Comparison of ENCODE assay signal across 13 cellular contexts in the genomic region with DNA sequence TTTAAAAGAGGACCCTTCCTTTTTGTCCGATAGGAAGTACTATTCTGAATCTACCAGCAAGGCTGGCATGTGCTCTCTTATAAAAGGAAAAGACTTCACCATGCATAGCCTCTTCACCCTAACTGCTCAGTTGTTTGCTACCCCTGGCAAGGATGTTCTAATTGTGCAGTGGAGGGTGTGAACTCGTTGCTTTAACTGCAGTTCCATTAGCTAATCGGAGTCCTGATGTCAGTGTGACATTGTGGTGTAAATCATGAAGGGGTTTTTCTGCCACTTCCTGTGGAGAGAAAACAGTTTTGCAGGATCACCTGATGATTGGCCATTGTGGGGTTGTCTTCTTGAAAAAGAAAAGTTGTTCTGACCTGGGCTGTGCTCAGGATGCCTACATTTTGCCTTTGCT.
DNase-seq lines count a peak whose midpoint lies in the region; ATAC-seq and TF ChIP-seq lines count a peak whose summit lies in the region.
"Had no signal": no experiment of that assay in that cellular context is flagged by ENCODE, and none has a peak within 500 bp of the region (broad histone marks: within the 10 kb centered on the region; RNA-seq: fewer than 3 reads in every experiment).

No MANE protein-coding gene starts in this region.

- H2AK5ac ChIP-seq in neuronal stem cell (ENCODE audit: low read depth, low read length), result no peak overlapping the region

- H2BK120ac ChIP-seq in neuronal stem cell (ENCODE audit: low read depth, low read length), result no peak overlapping the region

- H3K4me2 ChIP-seq in neuronal stem cell (ENCODE audit: insufficient read depth, low read length, poor library complexity, severe bottlenecking), result no peak overlapping the region
- H3K4me2 ChIP-seq: BLaER1 had no signal

- no peak overlapping the region for H2BK15ac ChIP-seq in neuronal stem cell (ENCODE audit: low read length)

- CTCF ChIA-PET in activated CD4-positive, alpha-beta T cell treated with anti-CD3 and anti-CD28 coated beads, Interleukin-2, amount 10 ng/mL, durations not matched to agents 7 days and 5 days (lab: Charles Lee), result interaction anchor here (0.9 kb wide), 1 partner anchor 147 kb away, joined by 3 read pairs; no protein-coding TSS in a partner anchor
- CTCF ChIA-PET in activated CD8-positive, alpha-beta T cell treated with anti-CD3 and anti-CD28 coated beads for 36 hours (lab: Charles Lee), result no interaction called here

- no peaks in the 10 kb centered on the region for H3K36me3 ChIP-seq in neuronal stem cell (replicated peaks in 1 of 2; ENCODE audit: control insufficient read depth in 2 of 2, insufficient read depth in 2 of 2, low read length in 2 of 2)
- H3K36me3 ChIP-seq: BLaER1, SJSA1 had no signal

- no peak overlapping the region for H3K23ac ChIP-seq in neuronal stem cell (ENCODE audit: low read depth, low read length, poor library complexity)

- H3K9me3 Mint-ChIP-seq in activated CD4-positive, alpha-beta T cell treated with anti-CD3 and anti-CD28 coated beads, Interleukin-2, amount 10 ng/mL, durations not matched to agents 7 days and 5 days, result no peaks in the 10 kb centered on the region
- H3K9me3 Mint-ChIP-seq in activated CD8-positive, alpha-beta T cell treated with anti-CD3 and anti-CD28 coated beads for 36 hours, result no peaks in the 10 kb centered on the region

- H3K4ac ChIP-seq in neuronal stem cell (ENCODE audit: low read length), result no peak overlapping the region

- H3K4me3 Mint-ChIP-seq in activated CD4-positive, alpha-beta T cell treated with anti-CD3 and anti-CD28 coated beads, Interleukin-2, amount 10 ng/mL, durations not matched to agents 7 days and 5 days, result no peak overlapping the region
- no peak overlapping the region for H3K4me3 Mint-ChIP-seq in activated CD8-positive, alpha-beta T cell treated with anti-CD3 and anti-CD28 coated beads for 36 hours

- no peak overlapping the region for H2BK5ac ChIP-seq in neuronal stem cell (ENCODE audit: low read length)

- H3K27ac ChIP-seq in neuronal stem cell (replicated peaks; ENCODE audit: low read length), result no peak overlapping the region
- H3K27ac ChIP-seq: BLaER1, SJSA1 had no signal

- intact Hi-C loops in activated CD8-positive, alpha-beta T cell treated with anti-CD3 and anti-CD28 coated beads for 36 hours (cut with micrococcal nuclease), result no loop called here

- no peak overlapping the region for H4K91ac ChIP-seq in neuronal stem cell (ENCODE audit: low read depth, low read length, poor library complexity)

- H3K27me3 ChIP-seq in neuronal stem cell (ENCODE audit: control insufficient read depth in 3 of 3, insufficient read depth in 3 of 3, low read depth in 1 of 3, low read length in 3 of 3), result no peaks in the 10 kb centered on the region
- H3K27me3 ChIP-seq: BLaER1, SJSA1 had no signal

- no peak overlapping the region for H3K4me3 ChIP-seq in neuronal stem cell (ENCODE audit: low read length in 2 of 2)
- H3K4me3 ChIP-seq: BLaER1, SJSA1 had no signal

- POLR2A ChIA-PET in activated CD4-positive, alpha-beta T cell treated with anti-CD3 and anti-CD28 coated beads, Interleukin-2, amount 10 ng/mL, durations not matched to agents 7 days and 5 days (lab: Charles Lee), result no interaction called here
- POLR2A ChIA-PET in activated CD8-positive, alpha-beta T cell treated with anti-CD3 and anti-CD28 coated beads for 36 hours (lab: Charles Lee), result no interaction called here

- H3K9ac ChIP-seq in neuronal stem cell (ENCODE audit: low read depth, low read length, poor library complexity), result no peak overlapping the region
- H3K9ac ChIP-seq: BLaER1 had no signal

- H3K79me1 ChIP-seq in neuronal stem cell (ENCODE audit: low read depth, low read length), result no peaks in the 10 kb centered on the region

- no peaks in the 10 kb centered on the region for H3K36me3 Mint-ChIP-seq in activated CD4-positive, alpha-beta T cell treated with anti-CD3 and anti-CD28 coated beads, Interleukin-2, amount 10 ng/mL, durations not matched to agents 7 days and 5 days (ENCODE audit: low read depth)
- H3K36me3 Mint-ChIP-seq in activated CD8-positive, alpha-beta T cell treated with anti-CD3 and anti-CD28 coated beads for 36 hours (ENCODE audit: low read depth), result no peaks in the 10 kb centered on the region

- peak; percentile 38 for DNase-seq in activated CD4-positive, alpha-beta T cell treated with anti-CD3 and anti-CD28 coated beads, Interleukin-2, amount 10 ng/mL, durations not matched to agents 7 days and 5 days
- DNase-seq in activated CD4-positive, alpha-beta T cell treated with anti-CD3 and anti-CD28 coated beads, Interleukin-2, amount 50 U/mL, for 48 hours, result no peak
- peak; percentile 46 for DNase-seq in activated CD8-positive, alpha-beta T cell treated with anti-CD3 and anti-CD28 coated beads for 36 hours
- DNase-seq in neuronal stem cell (ENCODE audit: low spot score), result no peak
- no peak for DNase-seq in HT-29 (ENCODE audit: low spot score)
- DNase-seq in NCI-H526 (lab: John Stamatoyannopoulos, UW), result no peak
- DNase-seq: activated effector memory CD4-positive, alpha-beta T cell treated with Interleukin-2 at 50 U/mL for 16 hours; effector CD4-positive, alpha-beta T cell; NCI-H1092 had no signal

- peak overlapping the region; percentile 62 for H2AFZ ChIP-seq in neuronal stem cell (ENCODE audit: low read length)

- no peaks in the 10 kb centered on the region for H3K9me3 ChIP-seq in neuronal stem cell (replicated peaks in 1 of 2; ENCODE audit: control insufficient read depth in 2 of 2, insufficient read depth in 1 of 2, low read depth in 1 of 2, low read length in 2 of 2)
- H3K9me3 ChIP-seq: BLaER1, SJSA1 had no signal

- ATAC-seq in HG02852 (IDR thresholded peaks at IDR 0.05; ENCODE audit: unreplicated experiment) (peak; percentile 58), HG03139 (IDR thresholded peaks at IDR 0.05; ENCODE audit: unreplicated experiment) (no peak)
- ATAC-seq in activated CD8-positive, alpha-beta T cell treated with anti-CD3 and anti-CD28 coated beads for 36 hours, result peak; percentile 92

- WGBS in neuronal stem cell (ENCODE audit: extremely low coverage in 2 of 2, insufficient read length in 2 of 2, insufficient replicate concordance in 1 of 2), 2 donors, result no CpG with 5 or more reads among the region's 3 CpGs

- H3K18ac ChIP-seq in neuronal stem cell (ENCODE audit: low read length), result no peak overlapping the region

- H2BK12ac ChIP-seq in neuronal stem cell (ENCODE audit: low read length), result no peak overlapping the region

- no peak for TF ChIP-seq CTCF in activated CD8-positive, alpha-beta T cell treated with anti-CD3 and anti-CD28 coated beads for 36 hours (IDR thresholded peaks at IDR 0.05)

- H3K4me1 Mint-ChIP-seq in activated CD4-positive, alpha-beta T cell treated with anti-CD3 and anti-CD28 coated beads, Interleukin-2, amount 10 ng/mL, durations not matched to agents 7 days and 5 days, result peaks cover 14% of the 10 kb centered on the region
- peaks cover 16% of the 10 kb centered on the region for H3K4me1 Mint-ChIP-seq in activated CD8-positive, alpha-beta T cell treated with anti-CD3 and anti-CD28 coated beads for 36 hours (ENCODE audit: low read depth)

- no peak overlapping the region for H3K14ac ChIP-seq in neuronal stem cell (ENCODE audit: low read length)

- H3K27me3 Mint-ChIP-seq in activated CD4-positive, alpha-beta T cell treated with anti-CD3 and anti-CD28 coated beads, Interleukin-2, amount 10 ng/mL, durations not matched to agents 7 days and 5 days, result no peaks in the 10 kb centered on the region
- H3K27me3 Mint-ChIP-seq in activated CD8-positive, alpha-beta T cell treated with anti-CD3 and anti-CD28 coated beads for 36 hours, result no peaks in the 10 kb centered on the region

- no peak overlapping the region for H3K27ac Mint-ChIP-seq in activated CD4-positive, alpha-beta T cell treated with anti-CD3 and anti-CD28 coated beads, Interleukin-2, amount 10 ng/mL, durations not matched to agents 7 days and 5 days
- H3K27ac Mint-ChIP-seq in activated CD8-positive, alpha-beta T cell treated with anti-CD3 and anti-CD28 coated beads for 36 hours, result peak overlapping the region; percentile 47

- no peak overlapping the region for H4K8ac ChIP-seq in neuronal stem cell (ENCODE audit: low read depth, low read length)

- peaks cover 4 to 5% of the 10 kb centered on the region in 2 donors for H3K4me1 ChIP-seq in neuronal stem cell (ENCODE audit: control insufficient read depth in 2 of 2, insufficient read depth in 1 of 2, low read depth in 1 of 2, low read length in 2 of 2)
- H3K4me1 ChIP-seq: SJSA1 had no signal

Comparison
In these comparisons a context has a peak if more than half of its experiments do, and no peak if none do; other contexts are left out.
1. DNase-seq: peak in activated CD4-positive, alpha-beta T cell treated with anti-CD3 and anti-CD28 coated beads, Interleukin-2, amount 10 ng/mL, durations not matched to agents 7 days and 5 days (single experiment) and activated CD8-positive, alpha-beta T cell treated with anti-CD3 and anti-CD28 coated beads for 36 hours (single experiment); none in activated CD4-positive, alpha-beta T cell treated with anti-CD3 and anti-CD28 coated beads, Interleukin-2, amount 50 U/mL, for 48 hours (0 of 2), neuronal stem cell (single experiment), HT-29 (single experiment) and NCI-H526 (0 of 2).